Comparison of ENCODE assay signal across 8 cellular contexts in genomic region chr7:150222083-150222482, GRCh38.
DNase-seq lines count a peak whose midpoint lies in the region; ATAC-seq, FAIRE-seq and TF ChIP-seq lines count a peak whose summit lies in the region.
"Not testable (repeated sequence)": the region's sequence is repeated elsewhere in the genome, so short reads cannot be mapped to it uniquely, and the experiment has no call there.

No MANE protein-coding gene starts in this region.

- H3K9me3 ChIP-seq in NT2/D1 (ENCODE audit: insufficient read depth, low read length); K562 (replicated peaks; ENCODE audit: control insufficient read depth, insufficient read depth, low read depth, low read length); thyroid gland: not testable (repeated sequence)

- not testable (repeated sequence) for H4K20me1 ChIP-seq in K562 (replicated peaks; ENCODE audit: control insufficient read depth, insufficient read depth, low read length)

- FAIRE-seq in K562 (lab: Jason Lieb, UNC) = peak; percentile 54

- TF ChIP-seq CTCF in K562 (IDR thresholded peaks at IDR 0.05 in 2 of 3, conservative IDR thresholded peaks at IDR 0.05 in 1 of 3; ENCODE audit: insufficient read depth in 2 of 3, low read depth in 1 of 3, low read length in 3 of 3) (peak in 1 of 3 experiments; percentile 20; a peak in 2 of 6 replicates), thyroid gland (IDR thresholded peaks at IDR 0.05) (peak in 1 of 6 experiments; percentile 12)

- WGBS in K562 (ENCODE audit: insufficient coverage, low coverage, missing lambda C conversion rate) = 15% methylated on average over 6 of the region's 6 CpGs
- WGBS in thyroid gland, 2 donors = 61% methylated on average over 6 of the region's 6 CpGs

- peak; percentile 6 for DNase-seq in DMS114 treated with DMSO at 0.1 percent for 48 hours (lab: John Stamatoyannopoulos, UW; ENCODE audit: unreplicated experiment)
- DNase-seq in HuH-7 (ENCODE audit: low spot score) = peak; percentile 8
- DNase-seq in NCI-H2227 (lab: John Stamatoyannopoulos, UW; ENCODE audit: unreplicated experiment) = peak; percentile 10
- peak; percentile 3 for DNase-seq in NT2/D1 (ENCODE audit: low read depth, low spot score)
- peak in 1 of 4 experiments; percentile 31 for DNase-seq in K562 (ENCODE audit: extremely low read depth in 1 of 4, low spot score in 3 of 4)
- DNase-seq in globus pallidus (ENCODE audit: low spot score) = peak; percentile 3
- DNase-seq in myocyte (ENCODE audit: low read depth) = peak; percentile 9
- peak; percentile 7 to 9 for DNase-seq in thyroid gland

- in situ Hi-C loops in K562 (cut with MboI) = not testable (repeated sequence)

- POLR2A ChIA-PET in K562 (lab: Yijun Ruan, JAX) = not testable (repeated sequence)

- not testable (repeated sequence) for H3K36me3 ChIP-seq in NT2/D1 (ENCODE audit: insufficient read depth, insufficient read length, low read length); K562 (ENCODE audit: control insufficient read depth, insufficient read depth, low read length); thyroid gland

- H3K4me1 ChIP-seq in NT2/D1 (ENCODE audit: insufficient read depth, insufficient read length); K562 (replicated peaks in 1 of 2; ENCODE audit: control insufficient read depth in 2 of 2, insufficient read depth in 2 of 2, low read length in 2 of 2); thyroid gland: not testable (repeated sequence)

- H3K27me3 ChIP-seq in NT2/D1 (ENCODE audit: insufficient read depth, insufficient read length) = peaks cover 28% of the 10 kb centered on the region
- not testable (repeated sequence) for H3K27me3 ChIP-seq in K562 (ENCODE audit: control insufficient read depth in 2 of 2, insufficient read depth in 2 of 2, low read length in 2 of 2); thyroid gland

- peak in 1 of 2 experiments; percentile 32; a peak in 1 of 4 replicates for TF ChIP-seq RAD21 in K562 (CRISPR knock-in tag; conservative IDR thresholded peaks at IDR 0.05 in 1 of 2, IDR thresholded peaks at IDR 0.05 in 1 of 2)

- H3K9ac ChIP-seq in NT2/D1 (ENCODE audit: insufficient read length, low read depth); K562 (ENCODE audit: insufficient read depth in 1 of 2, low read depth in 2 of 2, low read length in 2 of 2): not testable (repeated sequence)

- H3K4me2 ChIP-seq in K562 (ENCODE audit: insufficient read depth, low read length) = not testable (repeated sequence)

- not testable (repeated sequence) for H3K9me1 ChIP-seq in K562 (ENCODE audit: control insufficient read depth, insufficient read depth, low read length)

- CTCF ChIA-PET in K562 (lab: Yijun Ruan, JAX; ENCODE audit: low intra/inter-chr PET ratio) = not testable (repeated sequence)

- ATAC-seq in K562 = peak; percentile 75

- not testable (repeated sequence) for H3K4me3 ChIP-seq in NT2/D1 (ENCODE audit: insufficient read length, low read depth); K562; thyroid gland (replicated peaks in 1 of 3)

- TF ChIP-seq POLR2A in K562 (conservative IDR thresholded peaks at IDR 0.05); thyroid gland (IDR thresholded peaks at IDR 0.05): not testable (repeated sequence)

- not testable (repeated sequence) for H3K79me2 ChIP-seq in K562 (ENCODE audit: control insufficient read depth, insufficient read depth, low read length)

- intact Hi-C loops in K562 (cut with micrococcal nuclease); thyroid gland (cut with DNase I): not testable (repeated sequence)

- not testable (repeated sequence) for TF ChIP-seq EP300 in K562 (IDR thresholded peaks at IDR 0.05; ENCODE audit: low read length)

- BruUV-seq in K562 (replicated peaks; lab: Mats Ljungman, UMichigan) = not testable (repeated sequence)

- H3K27ac ChIP-seq in K562 (ENCODE audit: extremely low read depth, low read depth, low read length); thyroid gland: not testable (repeated sequence)

- not testable (repeated sequence) for H2AFZ ChIP-seq in K562 (ENCODE audit: low read depth, low read length)
